Comparison of ENCODE assay signal across 7 cellular contexts in genomic region chr9:113566011-113566711, GRCh38.
DNase-seq lines count a peak whose midpoint lies in the region; ATAC-seq, FAIRE-seq and TF ChIP-seq lines count a peak whose summit lies in the region.

No MANE protein-coding gene starts in this region.

- peak overlapping the region; percentile 95 for H4K8ac ChIP-seq in mesenchymal stem cell (ENCODE audit: low read length)

- H3K18ac ChIP-seq in mesenchymal stem cell (ENCODE audit: low read depth in 1 of 2, low read length in 2 of 2), result peak overlapping the region in 1 of 2 experiments; percentile 96

- H3K27me3 ChIP-seq in bronchial epithelial cell (ENCODE audit: control insufficient read depth, insufficient read depth, low read length) (no peaks in the 10 kb centered on the region), mesenchymal stem cell (ENCODE audit: control insufficient read depth in 1 of 2, insufficient read depth in 1 of 2, low read length in 2 of 2) (peaks cover 0 to 10% of the 10 kb centered on the region in 2 experiments), testis (no peaks in the 10 kb centered on the region)
- H3K27me3 ChIP-seq in effector memory CD4-positive, alpha-beta T cell (replicated peaks; ENCODE audit: control insufficient read depth, insufficient read depth, low read length, poor library complexity, severe bottlenecking), result no peaks in the 10 kb centered on the region

- H2BK12ac ChIP-seq in mesenchymal stem cell (ENCODE audit: low read length in 2 of 2), result peak overlapping the region in 1 of 2 experiments; percentile 97

- H3K23ac ChIP-seq in mesenchymal stem cell (ENCODE audit: low read length in 2 of 2), result no peak overlapping the region

- no peak for TF ChIP-seq POLR2A in testis (IDR thresholded peaks at IDR 0.05)

- H3K4me1 ChIP-seq in mesenchymal stem cell (ENCODE audit: control insufficient read depth, insufficient read depth, low read depth, low read length) (peaks cover 42% of the 10 kb centered on the region), testis (peaks cover 42% of the 10 kb centered on the region)
- no peaks in the 10 kb centered on the region for H3K4me1 ChIP-seq in effector memory CD4-positive, alpha-beta T cell (ENCODE audit: control insufficient read depth, insufficient read depth, low read length, poor library complexity, severe bottlenecking)

- WGBS in mesenchymal stem cell, result 79% methylated on average over 8 of the region's 8 CpGs
- 46 to 78% methylated on average over 7 to 8 of the region's 8 CpGs for WGBS in testis, 2 donors

- no peak for FAIRE-seq in bronchial epithelial cell (lab: Jason Lieb, UNC)

- no peak overlapping the region for H2AFZ ChIP-seq in mesenchymal stem cell (ENCODE audit: low read depth, low read length)

- H3K14ac ChIP-seq in mesenchymal stem cell (ENCODE audit: low read length in 2 of 2), result peak overlapping the region in 1 of 2 experiments; percentile 61

- peak overlapping the region; percentile 74 for H3K4me3 ChIP-seq in bronchial epithelial cell (ENCODE audit: low read depth, low read length)
- peak overlapping the region; percentile 63 to 83 for H3K4me3 ChIP-seq in mesenchymal stem cell (ENCODE audit: insufficient read depth in 1 of 2, low read depth in 1 of 2, low read length in 2 of 2)
- peak overlapping the region in 1 of 2 donors; percentile 60 for H3K4me3 ChIP-seq in testis
- no peak overlapping the region for H3K4me3 ChIP-seq in effector memory CD4-positive, alpha-beta T cell (ENCODE audit: insufficient read depth, low read depth, low read length, poor library complexity, severe bottlenecking)

- H4K91ac ChIP-seq in mesenchymal stem cell (ENCODE audit: low read length), result peak overlapping the region; percentile 74

- no peak overlapping the region for H2BK5ac ChIP-seq in mesenchymal stem cell (ENCODE audit: low read depth, low read length, poor library complexity, severe bottlenecking)

- H3K9ac ChIP-seq in mesenchymal stem cell (ENCODE audit: low read length), result peak overlapping the region; percentile 84

- H3K36me3 ChIP-seq in bronchial epithelial cell (ENCODE audit: control insufficient read depth, insufficient read depth, low read length) (peaks cover 10% of the 10 kb centered on the region), mesenchymal stem cell (ENCODE audit: control insufficient read depth in 1 of 2, insufficient read depth in 2 of 2, low read depth in 1 of 2, low read length in 2 of 2) (peaks cover 0 to 19% of the 10 kb centered on the region in 2 experiments), testis (ENCODE audit: low read depth, missing control alignments) (no peaks in the 10 kb centered on the region)
- H3K36me3 ChIP-seq in effector memory CD4-positive, alpha-beta T cell (ENCODE audit: control insufficient read depth, insufficient read depth, low read length), result no peaks in the 10 kb centered on the region

- peak; percentile 69 for DNase-seq in LHCN-M2 (ENCODE audit: low read depth)
- no peak for DNase-seq in bronchial epithelial cell (ENCODE audit: low read depth)
- no peak for DNase-seq in mesenchymal stem cell
- no peak for DNase-seq in testis
- no peak for DNase-seq in effector memory CD4-positive, alpha-beta T cell
- DNase-seq in stimulated activated CD4-positive, alpha-beta T cell treated with anti-CD3 and anti-CD28 coated beads, Interleukin-15, amount 100 ng/mL, for 24 hours, result no peak

- H3K4me2 ChIP-seq in mesenchymal stem cell (ENCODE audit: low read length, poor library complexity, severe bottlenecking), result peak overlapping the region; percentile 62

- ATAC-seq in HG02588 (IDR thresholded peaks at IDR 0.05; ENCODE audit: unreplicated experiment), result no peak

- H3K4ac ChIP-seq in mesenchymal stem cell (ENCODE audit: low read depth in 1 of 2, low read length in 2 of 2), result peak overlapping the region; percentile 48 to 89

- peaks cover 28% of the 10 kb centered on the region for H3K79me1 ChIP-seq in mesenchymal stem cell (replicated peaks; ENCODE audit: low read length, poor library complexity, severe bottlenecking)

- TF ChIP-seq CTCF in bronchial epithelial cell (IDR thresholded peaks at IDR 0.05; ENCODE audit: insufficient read depth, low read length, severe bottlenecking) (no peak), testis (IDR thresholded peaks at IDR 0.05) (no peak)

- H2BK15ac ChIP-seq in mesenchymal stem cell (ENCODE audit: low read depth, poor library complexity, severe bottlenecking), result no peak overlapping the region

- H2BK120ac ChIP-seq in mesenchymal stem cell (ENCODE audit: low read depth, low read length), result no peak overlapping the region

- H3K9me3 ChIP-seq in mesenchymal stem cell (ENCODE audit: control insufficient read depth, low read length) (no peaks in the 10 kb centered on the region), testis (no peaks in the 10 kb centered on the region)
- H3K9me3 ChIP-seq in effector memory CD4-positive, alpha-beta T cell (ENCODE audit: control insufficient read depth, low read length), result no peaks in the 10 kb centered on the region

- peak overlapping the region; percentile 87 for H3K27ac ChIP-seq in mesenchymal stem cell (ENCODE audit: low read length, poor library complexity, severe bottlenecking)
- peak overlapping the region; percentile 28 to 66 for H3K27ac ChIP-seq in testis
- no peak overlapping the region for H3K27ac ChIP-seq in effector memory CD4-positive, alpha-beta T cell (ENCODE audit: insufficient read depth, low read length, poor library complexity, severe bottlenecking)

- H2AK5ac ChIP-seq in mesenchymal stem cell (ENCODE audit: low read length, severe bottlenecking), result peak overlapping the region; percentile 23

- intact Hi-C loops in testis (cut with DNase I; ENCODE audit: low total_unique reads), result no loop called here
